In genomic region chrX:55451626-55451989, GRCh38 we compare ENCODE assay signal across 8 cellular contexts. TPM values are rescaled to one million over a fixed set of nuclear protein-coding genes. Genes with fewer than 3 reads are reported as not detected.
DNase-seq lines count a peak whose midpoint lies in the region; ATAC-seq and TF ChIP-seq lines count a peak whose summit lies in the region.

No MANE protein-coding gene starts in this region.

- intact Hi-C loops in left ventricle myocardium superior (cut with micrococcal nuclease): no loop called here

- DNase-seq in GM12865 (ENCODE audit: low read depth) (no peak), left ventricle myocardium superior (no peak), smooth muscle cell of the brain vasculature (ENCODE audit: low read depth, low spot score) (peak; percentile 0), activated gamma-delta T cell (lab: John Stamatoyannopoulos, UW) (no peak), ACHN (no peak), GM10248 (ENCODE audit: extremely low spot score) (no peak)

- in situ Hi-C loops in ACHN (cut with HindIII; ENCODE audit: low pct_ligation_motif_present, low pct_unique_long_range_greater_than_20kb, low sequenced_read_pairs): no loop called here

- H3K4me3 ChIP-seq in GM12865 (ENCODE audit: low read depth, low read length): peak overlapping the region; percentile 84

- CTCF ChIA-PET in GM10248 (lab: Yijun Ruan, JAX): interaction anchor here (1.0 to 1.2 kb wide), 4 partner anchors 37 to 456 kb away, joined by 3 to 4 read pairs (median 4); partner anchors contain the start of genes RRAGB and USP51

- H3K27ac ChIP-seq in VCaP: peak overlapping the region; percentile 83

- ATAC-seq in HG02623 (IDR thresholded peaks at IDR 0.05; ENCODE audit: unreplicated experiment): peak; percentile 19
- ATAC-seq in left ventricle myocardium superior: peak; percentile 80

- TF ChIP-seq CTCF in GM12865 (IDR thresholded peaks at IDR 0.05; ENCODE audit: insufficient read depth, low read depth, low read length, missing control alignments) (no peak), VCaP (conservative IDR thresholded peaks at IDR 0.05) (no peak), GM10248 (IDR thresholded peaks at IDR 0.05; ENCODE audit: control extremely low read depth, extremely low read depth, low read depth, missing control alignments) (no peak)

- POLR2A ChIA-PET in GM10248 (lab: Yijun Ruan, JAX): interaction anchor here (1.5 kb wide), 1 partner anchor 266 kb away, joined by 4 read pairs; the partner anchor contains the start of gene RRAGB

RNA-seq across cellular contexts. Expression of gene MAGEH1, which starts 0.3 kb away (rescaled TPM):
- total RNA-seq in left ventricle myocardium superior: 8.2 TPM

RNA-seq across cellular contexts. Expression of gene USP51, which starts 38.0 kb away (rescaled TPM):
- total RNA-seq in left ventricle myocardium superior: 1.5 TPM
